17 cellular contexts compared by ENCODE assay signal in the genomic region with DNA sequence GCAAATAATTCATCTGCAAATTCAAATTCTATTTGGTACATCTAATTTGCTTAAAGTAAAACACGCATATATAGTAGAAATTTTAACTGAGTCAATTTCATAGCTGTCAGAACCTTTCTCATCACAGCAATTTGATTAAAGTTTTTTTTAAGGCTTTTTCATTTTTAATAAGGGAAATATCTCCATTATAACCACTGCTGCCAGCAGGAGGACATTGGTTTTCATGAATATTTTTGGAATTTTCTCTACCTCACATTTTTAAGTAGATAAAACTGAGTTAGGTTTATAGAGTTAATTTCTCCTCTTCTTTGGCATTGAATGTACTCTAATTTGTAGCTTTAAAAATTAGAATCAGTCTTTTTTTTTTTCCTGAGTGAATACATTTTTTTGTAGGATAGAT.
DNase-seq lines count a peak whose midpoint lies in the region; ATAC-seq and TF ChIP-seq lines count a peak whose summit lies in the region.
"Had no signal": no experiment of that assay in that cellular context is flagged by ENCODE, and none has a peak within 500 bp of the region (broad histone marks: within the 10 kb centered on the region; RNA-seq: fewer than 3 reads in every experiment).

No MANE protein-coding gene starts in this region.

- H3K9me3 ChIP-seq in SK-N-SH, result no peaks in the 10 kb centered on the region
- peaks cover 10% of the 10 kb centered on the region for H3K9me3 ChIP-seq in endodermal cell (ENCODE audit: control insufficient read depth, low read length)
- peaks cover 0 to under 1% of the 10 kb centered on the region in 2 donors for H3K9me3 ChIP-seq in transverse colon
- H3K9me3 ChIP-seq: Caco-2 had no signal

- peaks cover 0 to 22% of the 10 kb centered on the region in 2 experiments; a peak in 3 of 4 replicates for H3K4me1 ChIP-seq in SK-N-SH (ENCODE audit: control insufficient read depth in 1 of 2, insufficient read depth in 2 of 2, low read depth in 1 of 2, low read length in 1 of 2)
- H3K4me1 ChIP-seq in endodermal cell (ENCODE audit: control insufficient read depth, insufficient read depth, low read length), result no peaks in the 10 kb centered on the region
- H3K4me1 ChIP-seq in transverse colon, result peaks cover 0 to 21% (median 6%) of the 10 kb centered on the region in 4 donors
- H3K4me1 ChIP-seq: BE2C, Caco-2 had no signal

- POLR2A ChIA-PET in SK-N-SH (lab: Yijun Ruan, JAX), result no interaction called here

- intact Hi-C loops in transverse colon (cut with DNase I; ENCODE audit: low total_unique reads), result no loop called here

- TF ChIP-seq POLR2A in transverse colon (IDR thresholded peaks at IDR 0.05), result no peak

- in situ Hi-C loops in transverse colon (cut with MboI; ENCODE audit: low pct_ligation_motif_present in 1 of 4, low pct_unique_long_range_greater_than_20kb in 1 of 4, low sequenced_read_pairs in 3 of 4), result no loop called here

- peaks cover 2 to 6% of the 10 kb centered on the region in 2 experiments for H3K36me3 ChIP-seq in SK-N-SH (replicated peaks in 1 of 2; ENCODE audit: control insufficient read depth in 1 of 2, insufficient read depth in 2 of 2, low read length in 1 of 2)
- no peaks in the 10 kb centered on the region for H3K36me3 ChIP-seq in endodermal cell (ENCODE audit: control insufficient read depth, insufficient read depth, low read length)
- H3K36me3 ChIP-seq in transverse colon, result no peaks in the 10 kb centered on the region

- peaks cover 8% of the 10 kb centered on the region; the same call in 1 of the 2 replicates for H3K79me2 ChIP-seq in SK-N-SH (ENCODE audit: insufficient read depth)

- H3K4me2 ChIP-seq in SK-N-SH, result no peak overlapping the region
- H3K4me2 ChIP-seq: KMS-11 had no signal

- H3K4me1 Mint-ChIP-seq in endodermal cell, result no peaks in the 10 kb centered on the region
- H3K4me1 Mint-ChIP-seq in neural crest cell, result peaks cover 9% of the 10 kb centered on the region

- H3F3A ChIP-seq in SK-N-SH (replicated peaks; ENCODE audit: insufficient read depth), result peaks cover 3% of the 10 kb centered on the region

- TF ChIP-seq EP300 in SK-N-SH (IDR thresholded peaks at IDR 0.05; ENCODE audit: borderline replicate concordance in 1 of 2, low read depth in 1 of 2, low read length in 1 of 2), result no peak
- no peak for TF ChIP-seq EP300 in transverse colon (IDR thresholded peaks at IDR 0.05; ENCODE audit: low read depth)

- H3K27me3 Mint-ChIP-seq in endodermal cell (ENCODE audit: insufficient read depth) (no peaks in the 10 kb centered on the region), neural crest cell (ENCODE audit: low read depth) (no peaks in the 10 kb centered on the region)
- H3K27me3 Mint-ChIP-seq: CD4-positive, alpha-beta T cell had no signal

- peaks cover 6% of the 10 kb centered on the region for H3K9me3 Mint-ChIP-seq in endodermal cell
- H3K9me3 Mint-ChIP-seq in neural crest cell, result peaks cover 3% of the 10 kb centered on the region
- H3K9me3 Mint-ChIP-seq: CD4-positive, alpha-beta T cell had no signal

- no peak for ATAC-seq in SK-N-SH treated with all-trans-retinoic acid at 6 μM for 48 hours
- ATAC-seq: HepG2 had no signal

- peaks cover 3% of the 10 kb centered on the region for H3K36me3 Mint-ChIP-seq in endodermal cell (ENCODE audit: low read depth)
- H3K36me3 Mint-ChIP-seq in neural crest cell (ENCODE audit: low read depth), result peaks cover 7% of the 10 kb centered on the region

- CTCF ChIA-PET in SK-N-SH (lab: Yijun Ruan, JAX), result interaction anchor here (0.9 to 3.8 kb wide), 10 partner anchors 9 to 85 kb away, joined by 3 to 21 read pairs (median 4); no protein-coding TSS in a partner anchor

- H3K9me2 ChIP-seq in SK-N-SH, result no peaks in the 10 kb centered on the region

- H3K27me3 ChIP-seq in SK-N-SH (ENCODE audit: insufficient read depth), result no peaks in the 10 kb centered on the region
- no peaks in the 10 kb centered on the region for H3K27me3 ChIP-seq in endodermal cell (ENCODE audit: control insufficient read depth, insufficient read depth, low read length, poor library complexity, severe bottlenecking)
- no peaks in the 10 kb centered on the region for H3K27me3 ChIP-seq in transverse colon
- H3K27me3 ChIP-seq: BE2C had no signal

- H3K4me3 Mint-ChIP-seq in endodermal cell (no peak overlapping the region), neural crest cell (no peak overlapping the region)
- H3K4me3 Mint-ChIP-seq: CD4-positive, alpha-beta T cell had no signal

- H3K27ac ChIP-seq in SK-N-SH (ENCODE audit: low read depth in 2 of 2, low read length in 1 of 2) (peak overlapping the region in 1 of 2 experiments; percentile 43; a peak in 2 of 4 replicates), endodermal cell (ENCODE audit: low read depth, low read length) (no peak overlapping the region), transverse colon (no peak overlapping the region)
- H3K27ac ChIP-seq: KMS-11 had no signal

- no peak overlapping the region for H2AFZ ChIP-seq in SK-N-SH (ENCODE audit: low read depth)

- no peak overlapping the region for H3K9ac ChIP-seq in SK-N-SH
- H3K9ac ChIP-seq in endodermal cell (ENCODE audit: extremely low read depth, low read length, poor library complexity, severe bottlenecking), result no peak overlapping the region
- H3K9ac ChIP-seq: KMS-11 had no signal

- TF ChIP-seq CTCF in SK-N-SH (IDR thresholded peaks at IDR 0.05) (peak; percentile 36), endodermal cell (conservative IDR thresholded peaks at IDR 0.05) (peak; percentile 37), neural crest cell (conservative IDR thresholded peaks at IDR 0.05) (peak; percentile 45), transverse colon (IDR thresholded peaks at IDR 0.05) (no peak)

- no peak overlapping the region for H3K27ac Mint-ChIP-seq in endodermal cell
- H3K27ac Mint-ChIP-seq in neural crest cell (ENCODE audit: unreplicated experiment), result no peak overlapping the region
- H3K27ac Mint-ChIP-seq: CD4-positive, alpha-beta T cell had no signal

- no peak for TF ChIP-seq RAD21 in SK-N-SH (IDR thresholded peaks at IDR 0.05; ENCODE audit: low read length)

- 89% methylated on average over 1 of the region's 1 CpG for WGBS in SK-N-SH (ENCODE audit: low lambda C conversion rate)
- WGBS in endodermal cell (ENCODE audit: insufficient coverage in 1 of 2, insufficient read length in 1 of 2), 2 experiments, result 100% methylated on average over 1 of the region's 1 CpG; no CpG with 5 or more reads in 1 of the 2 experiments
- WGBS in transverse colon (ENCODE audit: low coverage in 1 of 2), 2 donors, result 90 to 100% methylated on average over 1 of the region's 1 CpG

- no peak for DNase-seq in SK-N-SH
- no peak for DNase-seq in endodermal cell
- no peak for DNase-seq in neural crest cell (ENCODE audit: low read depth, low spot score)
- DNase-seq in occipital lobe (lab: John Stamatoyannopoulos, UW), result no peak
- DNase-seq in transverse colon, result no peak
- no peak for DNase-seq in SIG-M5 (lab: John Stamatoyannopoulos, UW)
- no peak for DNase-seq in KG1 (lab: John Stamatoyannopoulos, UW)
- DNase-seq: BE2C; Caco-2; CD4-positive, alpha-beta T cell; NCI-H187 treated with DMSO at 0.1 percent for 48 hours; NCI-H2227 treated with DMSO at 0.1 percent for 48 hours; NCI-H82; RPMI8226 had no signal

- H4K20me1 ChIP-seq in SK-N-SH (ENCODE audit: insufficient read depth), result no peaks in the 10 kb centered on the region

- H3K4me3 ChIP-seq in SK-N-SH (ENCODE audit: low read depth in 2 of 2, low read length in 1 of 2) (no peak overlapping the region), endodermal cell (ENCODE audit: low read length) (no peak overlapping the region), transverse colon (no peak overlapping the region)

TF ChIP-seq in SK-N-SH, 30 proteins besides CTCF, POLR2A, EP300 and RAD21 (continues in another document):
- TF ChIP-seq, protein P1, sequence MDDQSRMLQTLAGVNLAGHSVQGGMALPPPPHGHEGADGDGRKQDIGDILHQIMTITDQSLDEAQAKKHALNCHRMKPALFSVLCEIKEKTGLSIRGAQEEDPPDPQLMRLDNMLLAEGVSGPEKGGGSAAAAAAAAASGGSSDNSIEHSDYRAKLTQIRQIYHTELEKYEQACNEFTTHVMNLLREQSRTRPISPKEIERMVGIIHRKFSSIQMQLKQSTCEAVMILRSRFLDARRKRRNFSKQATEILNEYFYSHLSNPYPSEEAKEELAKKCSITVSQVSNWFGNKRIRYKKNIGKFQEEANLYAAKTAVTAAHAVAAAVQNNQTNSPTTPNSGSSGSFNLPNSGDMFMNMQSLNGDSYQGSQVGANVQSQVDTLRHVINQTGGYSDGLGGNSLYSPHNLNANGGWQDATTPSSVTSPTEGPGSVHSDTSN (IDR thresholded peaks at IDR 0.05), result no peak
- no peak for TF ChIP-seq SIN3A (IDR thresholded peaks at IDR 0.05; ENCODE audit: borderline replicate concordance, low read depth, low read length)
- TF ChIP-seq NRF1 (IDR thresholded peaks at IDR 0.05; ENCODE audit: low read depth, low read length), result no peak
- TF ChIP-seq MXI1 (IDR thresholded peaks at IDR 0.05; ENCODE audit: low read depth, low read length), result no peak

TF ChIP-seq in SK-N-SH treated with all-trans-retinoic acid at 6 μM for 48 hours, 23 proteins besides CTCF, POLR2A, EP300 and RAD21:
- TF ChIP-seq BACH2 (CRISPR knock-in tag; IDR thresholded peaks at IDR 0.05; ENCODE audit: borderline replicate concordance) (no peak), PPARA (CRISPR knock-in tag; IDR thresholded peaks at IDR 0.05; ENCODE audit: borderline replicate concordance) (no peak)
TF ChIP-seq in SK-N-SH treated with all-trans-retinoic acid at 6 μM for 48 hours: peak in this region for 0.

Comparison
In these comparisons a context has a peak if more than half of its experiments do, and no peak if none do; other contexts are left out.
1. CTCF ChIP-seq: peak in SK-N-SH (single experiment), endodermal cell (single experiment) and neural crest cell (single experiment); none in transverse colon (0 of 5).